ENCODE assay signal across 16 cellular contexts in the genomic region with DNA sequence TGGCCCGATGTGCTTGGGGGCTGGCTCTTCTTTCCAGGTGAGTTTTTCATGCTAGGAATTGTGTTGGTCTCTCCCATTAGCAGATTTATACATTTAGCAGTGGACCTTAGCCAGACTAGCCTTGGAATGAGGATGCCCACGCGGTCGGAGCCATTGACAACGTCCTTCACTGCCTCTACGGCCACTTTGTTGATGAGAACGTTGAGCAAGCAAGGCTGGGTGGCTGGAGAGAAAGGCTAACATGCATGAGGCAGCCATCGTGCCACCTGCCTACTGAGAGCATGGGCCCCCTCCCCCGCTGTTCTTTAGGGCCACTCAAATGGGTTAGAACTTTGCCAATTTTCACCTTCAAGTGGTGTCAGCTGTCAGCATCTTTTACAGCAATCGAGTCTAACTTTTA. TPM values are rescaled to one million over a fixed set of nuclear protein-coding genes. Genes with fewer than 3 reads are reported as not detected.
DNase-seq lines count a peak whose midpoint lies in the region; ATAC-seq and TF ChIP-seq lines count a peak whose summit lies in the region.
"Had no signal": no experiment of that assay in that cellular context is flagged by ENCODE, and none has a peak within 500 bp of the region (broad histone marks: within the 10 kb centered on the region; RNA-seq: fewer than 3 reads in every experiment).

No MANE protein-coding gene starts in this region.

- H2BK15ac ChIP-seq in H9 (ENCODE audit: low read depth, low read length) = no peak overlapping the region

- no peak overlapping the region for H3T11ph ChIP-seq in H9 (ENCODE audit: low read length)

- no peak overlapping the region for H2AK5ac ChIP-seq in H9 (ENCODE audit: insufficient read length, low read length)

- no peak overlapping the region for H3K4me2 ChIP-seq in H9 (ENCODE audit: insufficient read depth, insufficient read length, low read length)
- H3K4me2 ChIP-seq: BLaER1 treated with 17β-estradiol and CSF1 and Interleukin-3, amounts not matched to agents 10 nM and 100 nM; GM23338 had no signal

- H4K8ac ChIP-seq in H9 (replicated peaks; ENCODE audit: insufficient read length, low read depth, low read length) = no peak overlapping the region

- peaks cover 3% of the 10 kb centered on the region for H3K23me2 ChIP-seq in H9 (ENCODE audit: insufficient read length, low read depth, low read length, poor library complexity, severe bottlenecking)

- H2BK120ac ChIP-seq in H9 (ENCODE audit: low read depth, low read length, poor library complexity, severe bottlenecking) = no peak overlapping the region

- H3K27ac ChIP-seq in H9 (ENCODE audit: insufficient read length, low read depth, low read length) = no peak overlapping the region
- H3K27ac ChIP-seq: BLaER1 treated with 17β-estradiol and CSF1 and Interleukin-3, amounts not matched to agents 10 nM and 100 nM had no signal

- H3K27ac Mint-ChIP-seq in H9 (no peak overlapping the region), progenitor cell of endocrine pancreas (peak overlapping the region; percentile 59)
- H3K27ac Mint-ChIP-seq: GM23338 had no signal

- H3K36me3 Mint-ChIP-seq in H9 (ENCODE audit: insufficient read depth in 1 of 3, low read depth in 3 of 3) = peaks cover 12 to 28% (median 20%) of the 10 kb centered on the region in 3 experiments
- peaks cover 37% of the 10 kb centered on the region for H3K36me3 Mint-ChIP-seq in progenitor cell of endocrine pancreas (ENCODE audit: insufficient read depth)

- H3K4me1 ChIP-seq in H9 (ENCODE audit: insufficient read depth, low read length) = no peaks in the 10 kb centered on the region

- no peak overlapping the region for H3K18ac ChIP-seq in H9 (ENCODE audit: insufficient read length, low read depth, low read length)

- no peak overlapping the region for H2BK20ac ChIP-seq in H9 (ENCODE audit: low read depth, low read length, poor library complexity, severe bottlenecking)

- H2BK12ac ChIP-seq in H9 (ENCODE audit: insufficient read length, low read depth, low read length) = no peak overlapping the region

- ATAC-seq in left lobe of liver = no peak
- no peak for ATAC-seq in HG02938 (IDR thresholded peaks at IDR 0.05; ENCODE audit: unreplicated experiment)
- no peak for ATAC-seq in esophagus mucosa
- ATAC-seq: GM12878, GM23338 had no signal

- no peak overlapping the region for H4K91ac ChIP-seq in H9 (ENCODE audit: insufficient read length, low read depth, low read length)

- H4K20me1 ChIP-seq in H9 (ENCODE audit: control insufficient read depth, insufficient read depth, insufficient read length) = no peaks in the 10 kb centered on the region

- H3K23ac ChIP-seq in H9 (ENCODE audit: insufficient read length, low read depth, low read length) = no peak overlapping the region

- H3K79me1 ChIP-seq in H9 (ENCODE audit: insufficient read depth, low read depth, low read length, poor library complexity, severe bottlenecking) = no peaks in the 10 kb centered on the region

- TF ChIP-seq CTCF in H9 (conservative IDR thresholded peaks at IDR 0.05) (no peak), progenitor cell of endocrine pancreas (IDR thresholded peaks at IDR 0.05; ENCODE audit: unreplicated experiment) (no peak)

- DNase-seq in NCI-H1105 treated with DMSO at 0.1 percent for 48 hours (lab: John Stamatoyannopoulos, UW) (peak; percentile 21), NCI-H1105 (lab: John Stamatoyannopoulos, UW) (no peak), H9 (peak; percentile 4), left lobe of liver (ENCODE audit: low spot score) (peak; percentile 38), progenitor cell of endocrine pancreas (ENCODE audit: low spot score, unreplicated experiment) (no peak)
- no peak for DNase-seq in activated naive CD4-positive, alpha-beta T cell (lab: John Stamatoyannopoulos, UW)
- DNase-seq: 8988T; ACHN; CD4-positive, CD25-positive, alpha-beta regulatory T cell; DMS53; H7 had no signal

- H3K4ac ChIP-seq in H9 (ENCODE audit: low read depth, low read length) = no peak overlapping the region

- no peak overlapping the region; the same call in 1 of the 2 replicates for H3K14ac ChIP-seq in H9 (ENCODE audit: insufficient read depth, low read length)

- WGBS in H9 (ENCODE audit: extremely low coverage, insufficient read length, low lambda C conversion rate) = no CpG with 5 or more reads among the region's 10 CpGs

- H3K4me3 Mint-ChIP-seq in H9 = no peak overlapping the region
- no peak overlapping the region for H3K4me3 Mint-ChIP-seq in progenitor cell of endocrine pancreas (ENCODE audit: low read depth)
- H3K4me3 Mint-ChIP-seq: CD4-positive, CD25-positive, alpha-beta regulatory T cell; GM23338 had no signal

- H3K79me2 ChIP-seq in H9 (ENCODE audit: insufficient read depth, low read length) = no peaks in the 10 kb centered on the region

- peaks cover 7 to 10% of the 10 kb centered on the region in 2 experiments for H3K4me1 Mint-ChIP-seq in H9
- H3K4me1 Mint-ChIP-seq in progenitor cell of endocrine pancreas (ENCODE audit: low read depth) = peaks cover 11% of the 10 kb centered on the region

- H3K9me3 ChIP-seq in H9 (ENCODE audit: control insufficient read depth, low read depth, low read length) = no peaks in the 10 kb centered on the region

- no peak overlapping the region for H4K5ac ChIP-seq in H9 (ENCODE audit: insufficient read length, low read depth, low read length)

- no peak overlapping the region for H2BK5ac ChIP-seq in H9 (ENCODE audit: insufficient read length, low read length)

- H3K56ac ChIP-seq in H9 (ENCODE audit: insufficient read length, low read depth, low read length) = no peak overlapping the region

- no peak overlapping the region for H2AFZ ChIP-seq in H9 (ENCODE audit: low read length)
- H2AFZ ChIP-seq: GM23338 had no signal

- no peaks in the 10 kb centered on the region; the same call in 1 of the 2 replicates for H3K27me3 ChIP-seq in H9 (ENCODE audit: insufficient read depth, low read length)

- peaks cover 20% of the 10 kb centered on the region for H3K27me3 Mint-ChIP-seq in H9 (ENCODE audit: low read depth)
- no peaks in the 10 kb centered on the region for H3K27me3 Mint-ChIP-seq in progenitor cell of endocrine pancreas
- H3K27me3 Mint-ChIP-seq: CD4-positive, CD25-positive, alpha-beta regulatory T cell had no signal

- H3K9me3 Mint-ChIP-seq in H9 (peaks cover 0 to 4% of the 10 kb centered on the region in 2 experiments; a peak in 1 of 5 replicates), progenitor cell of endocrine pancreas (ENCODE audit: low read depth) (peaks cover 3% of the 10 kb centered on the region)
- H3K9me3 Mint-ChIP-seq: CD4-positive, CD25-positive, alpha-beta regulatory T cell; GM23338 had no signal

- H3K9ac ChIP-seq in H9 (ENCODE audit: extremely low read depth, insufficient read length, low read length) = no peak overlapping the region
- H3K9ac ChIP-seq: BLaER1 treated with 17β-estradiol and CSF1 and Interleukin-3, amounts not matched to agents 10 nM and 100 nM had no signal

RNA-seq across cellular contexts. Expression of a gene that starts 33.5 kb away (rescaled TPM):
- 11.7 and 13.6 TPM in 2 replicates for total RNA-seq in H9 (2021)
- 16.3 TPM for total RNA-seq in left lobe of liver
- 30.3 and 33.4 TPM in 2 replicates for total RNA-seq in progenitor cell of endocrine pancreas
- 19.6 TPM for total RNA-seq in esophagus mucosa

RNA-seq across cellular contexts. Expression of a gene that starts 33.6 kb away (rescaled TPM):
- total RNA-seq in H9 (2021) (1.3 and 1.8 TPM in 2 replicates), left lobe of liver (0.60 TPM), progenitor cell of endocrine pancreas (1.6 and 1.8 TPM in 2 replicates), esophagus mucosa (0.84 TPM)

Comparison
In these comparisons a context has a peak if more than half of its experiments do, and no peak if none do; other contexts are left out.
1. DNase-seq: peak in NCI-H1105 treated with DMSO at 0.1 percent for 48 hours (single experiment), H9 (single experiment) and left lobe of liver (single experiment); none in NCI-H1105 (single experiment), progenitor cell of endocrine pancreas (single experiment) and activated naive CD4-positive, alpha-beta T cell (0 of 4).